ENCODE assay signal across 10 cellular contexts in the genomic region with DNA sequence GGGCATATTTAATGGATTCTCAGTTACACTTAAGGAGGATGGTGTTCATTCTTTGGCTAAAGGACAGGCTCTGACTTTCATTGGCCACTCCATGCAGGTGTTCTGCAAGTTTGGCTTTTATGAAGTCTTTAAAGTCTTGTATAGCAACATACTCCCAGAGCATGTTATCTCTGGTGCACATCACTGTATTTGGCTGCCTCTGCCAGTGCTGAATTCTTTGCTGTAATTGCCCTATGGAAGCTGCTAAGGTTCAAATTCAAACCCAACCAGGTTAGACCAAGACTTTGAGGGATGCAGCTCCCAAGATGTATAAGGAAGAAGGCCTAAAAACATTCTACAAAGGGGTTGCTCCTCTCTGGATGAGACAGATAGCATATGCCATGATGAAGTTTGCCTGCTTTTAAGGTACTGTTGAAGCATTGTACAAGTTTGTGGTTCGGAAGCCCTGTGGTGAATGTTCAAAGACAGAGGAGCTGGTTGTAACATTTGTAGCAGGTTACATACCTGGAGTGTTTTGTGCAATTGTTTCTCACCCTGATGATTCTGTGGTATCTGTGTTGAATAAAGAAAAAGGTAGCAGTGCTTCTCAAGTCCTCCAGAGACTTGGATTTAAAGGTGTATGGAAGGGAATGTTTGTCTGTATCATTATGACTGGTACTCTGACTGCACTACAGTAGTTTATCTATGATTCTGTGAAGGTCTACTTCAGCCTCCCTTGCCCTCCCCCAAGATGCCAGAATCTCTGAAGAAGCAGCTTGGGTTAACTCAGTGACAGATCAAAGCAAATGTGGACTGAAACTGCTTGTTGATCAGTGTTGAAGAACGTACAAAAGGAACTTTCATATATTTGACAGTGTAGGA. TPM values are rescaled to one million over a fixed set of nuclear protein-coding genes. Genes with fewer than 3 reads are reported as not detected.
A peak's percentile ranks its signal among the peaks of the same experiment; 100 is the strongest.
DNase-seq lines count a peak whose midpoint lies in the region; ATAC-seq and TF ChIP-seq lines count a peak whose summit lies in the region.
"Had no signal": no experiment of that assay in that cellular context is flagged by ENCODE, and none has a peak within 500 bp of the region (broad histone marks: within the 10 kb centered on the region; RNA-seq: fewer than 3 reads in every experiment).

No MANE protein-coding gene starts in this region.

- H3K27ac Mint-ChIP-seq in neural crest cell (ENCODE audit: unreplicated experiment): peak overlapping the region; percentile 64

- H3K4me1 ChIP-seq in psoas muscle: no peaks in the 10 kb centered on the region

- H3K9me3 Mint-ChIP-seq in neural crest cell: no peaks in the 10 kb centered on the region

- no peaks in the 10 kb centered on the region for H3K27me3 Mint-ChIP-seq in neural crest cell (ENCODE audit: low read depth)

- peaks cover 0 to 23% of the 10 kb centered on the region in 2 donors for H3K36me3 ChIP-seq in psoas muscle (ENCODE audit: insufficient read depth in 1 of 2, low read depth in 1 of 2)

- peak; percentile 54 for ATAC-seq in GM18907 (IDR thresholded peaks at IDR 0.05; ENCODE audit: unreplicated experiment)
- peak; percentile 61 for ATAC-seq in HG02852 (IDR thresholded peaks at IDR 0.05; ENCODE audit: unreplicated experiment)
- no peak for ATAC-seq in GM19452 (IDR thresholded peaks at IDR 0.05; ENCODE audit: unreplicated experiment)
- no peak for ATAC-seq in psoas muscle

- no peaks in the 10 kb centered on the region for H3K4me1 Mint-ChIP-seq in neural crest cell

- H3K4me3 Mint-ChIP-seq in neural crest cell: no peak overlapping the region

- intact Hi-C loops in psoas muscle (cut with DNase I): no loop called here

- H3K9me3 ChIP-seq in psoas muscle: no peaks in the 10 kb centered on the region

- H3K27me3 ChIP-seq in psoas muscle (ENCODE audit: insufficient read depth in 3 of 3, low read length in 2 of 3): no peaks in the 10 kb centered on the region

- no peaks in the 10 kb centered on the region for H3K36me3 Mint-ChIP-seq in neural crest cell (ENCODE audit: low read depth)

- TF ChIP-seq CTCF in neural crest cell (conservative IDR thresholded peaks at IDR 0.05) (no peak), psoas muscle (IDR thresholded peaks at IDR 0.05) (no peak)

- no peak overlapping the region for H3K27ac ChIP-seq in psoas muscle
- H3K27ac ChIP-seq: HL-60 had no signal

- no peak overlapping the region for H3K4me3 ChIP-seq in psoas muscle

- 83 to 86% (median 84%) methylated on average over 2 of the region's 2 CpGs for WGBS in psoas muscle, 3 donors

- DNase-seq in T-helper 22 cell (ENCODE audit: low read depth) (peak; percentile 16), neural crest cell (ENCODE audit: low read depth, low spot score) (no peak), nucleus accumbens (lab: John Stamatoyannopoulos, UW) (no peak), iPS-NIHi11 (ENCODE audit: low spot score) (no peak), psoas muscle (no peak)
- DNase-seq: substantia nigra had no signal

RNA-seq across cellular contexts. Expression of a gene that starts 19.4 kb away (rescaled TPM):
- 16.7 and 17.0 TPM in 2 replicates for total RNA-seq in neural crest cell
- 1 to 10 TPM; 3.2 to 7.3 (median 5.8) TPM for total RNA-seq in psoas muscle
- 10 to 100 TPM in 1 of 3 donors, 1 to 10 TPM in 2; 3.9 to 12.5 (median 4.7) TPM for polyA plus RNA-seq in psoas muscle

RNA-seq across cellular contexts. Expression of a gene that starts 19.7 kb away (rescaled TPM):
- 91.1 and 101 TPM in 2 replicates for total RNA-seq in neural crest cell
- total RNA-seq in psoas muscle: 10 to 100 TPM; 15.3 to 24.3 (median 19.6) TPM
- polyA plus RNA-seq in psoas muscle: 10 to 100 TPM; 26.8 to 38.7 (median 32.4) TPM

Comparison
In these comparisons a context has a peak if more than half of its experiments do, and no peak if none do; other contexts are left out.
1. ATAC-seq: peak in GM18907 (single experiment) and HG02852 (single experiment); none in GM19452 (single experiment) and psoas muscle (0 of 4).